Comparison of ENCODE assay signal across 1 cellular context in genomic region chr4:108620101-108620932, GRCh38.
TF ChIP-seq lines count a peak whose summit lies in the region.

TSS of gene RPL34 (plus strand) at chr4:108620576. CDS start at chr4:108621960, 1,384 bp downstream.

TF ChIP-seq in GM12878, 131 proteins besides CTCF, POLR2A, EP300 and RAD21 (continued from another document and continues in another):
- TF ChIP-seq ZBTB40 (IDR thresholded peaks at IDR 0.05; ENCODE audit: borderline replicate concordance): peak; percentile 96
- TF ChIP-seq ZBED1 (IDR thresholded peaks at IDR 0.05; ENCODE audit: borderline replicate concordance): peak; percentile 82; the same call in 1 of the 2 replicates
- no peak for TF ChIP-seq IRF3 (IDR thresholded peaks at IDR 0.05)
- TF ChIP-seq MLLT1 (IDR thresholded peaks at IDR 0.05): peak; percentile 75; the same call in 1 of the 2 replicates
- no peak for TF ChIP-seq ZBTB33 (IDR thresholded peaks at IDR 0.05)
- TF ChIP-seq SIN3A (IDR thresholded peaks at IDR 0.05; ENCODE audit: low read depth, low read length): peak; percentile 89; the same call in 1 of the 2 replicates
- TF ChIP-seq POU2F2 (IDR thresholded peaks at IDR 0.05; ENCODE audit: borderline replicate concordance, low read depth, low read length): peak; percentile 90; the same call in 2 of the 3 replicates
- TF ChIP-seq MYC (IDR thresholded peaks at IDR 0.05; ENCODE audit: insufficient read depth, insufficient read length, insufficient replicate concordance, low read length, severe bottlenecking): peak; percentile 91
- no peak for TF ChIP-seq SUZ12 (IDR thresholded peaks at IDR 0.05; ENCODE audit: unreplicated experiment)
- TF ChIP-seq SUPT20H (IDR thresholded peaks at IDR 0.05; ENCODE audit: borderline replicate concordance, control insufficient read depth, low read depth, low read length): no peak
- peak; percentile 89 for TF ChIP-seq NKRF (conservative IDR thresholded peaks at IDR 0.05)
- peak; percentile 52 for TF ChIP-seq SKIL (IDR thresholded peaks at IDR 0.05; ENCODE audit: low read depth, poor library complexity, severe bottlenecking)
- TF ChIP-seq PML (IDR thresholded peaks at IDR 0.05; ENCODE audit: low read length): peak; percentile 99
- TF ChIP-seq BCL3 (IDR thresholded peaks at IDR 0.05; ENCODE audit: borderline replicate concordance, insufficient read depth, low read depth, low read length, poor library complexity, severe bottlenecking): no peak
- TF ChIP-seq SREBF1 (IDR thresholded peaks at IDR 0.05; ENCODE audit: low read length): peak; percentile 79
- no peak for TF ChIP-seq CEBPZ (IDR thresholded peaks at IDR 0.05; ENCODE audit: low read depth, low read length)
- TF ChIP-seq PRDM15 (CRISPR knock-in tag; IDR thresholded peaks at IDR 0.05): no peak
- peak; percentile 39 for TF ChIP-seq PBX3 (IDR thresholded peaks at IDR 0.05; ENCODE audit: insufficient replicate concordance, low read depth, low read length)
- no peak for TF ChIP-seq USF2 (IDR thresholded peaks at IDR 0.05; ENCODE audit: borderline replicate concordance, low read depth, low read length)
